In genomic region chr1:52915855-52916220, GRCh38 we compare ENCODE assay signal across 21 cellular contexts.
"Had no signal": no experiment of that assay in that cellular context is flagged by ENCODE, and none has a peak within 500 bp of the region (broad histone marks: within the 10 kb centered on the region; RNA-seq: fewer than 3 reads in every experiment).

No MANE protein-coding gene starts in this region.

- DNase-seq: cortex of kidney; foreskin fibroblast; glutamatergic neuron; left lung; lower lobe of right lung; naive thymus-derived CD8-positive, alpha-beta T cell; nephron progenitor cell; nucleus accumbens; stimulated activated CD4-positive, alpha-beta T cell treated with anti-CD3 and anti-CD28 coated beads, Interleukin-2, amount 100 ng/mL, for 24 hours; stimulated activated CD4-positive, alpha-beta T cell treated with anti-CD3 and anti-CD28 coated beads, Interleukin-4, amount 100 ng/mL, for 24 hours; stimulated activated naive CD4-positive, alpha-beta T cell treated with Interleukin-2 at 50 U/mL for 16 hours; stomach; thyroid gland; trophoblast cell had no signal

- FAIRE-seq: keratinocyte had no signal

- H3K9me3 Mint-ChIP-seq: naive thymus-derived CD8-positive, alpha-beta T cell; stimulated activated effector memory CD8-positive, alpha-beta T cell treated with anti-CD3 and anti-CD28 coated beads, Interleukin-12 subunit alpha, Interleukin-12 subunit beta, amount 100 ng/mL, for 72 hours had no signal

- H3K36me3 ChIP-seq: prostate gland, thyroid gland had no signal

- H3K4me3 Mint-ChIP-seq: naive thymus-derived CD8-positive, alpha-beta T cell; nephron progenitor cell; stimulated activated effector memory CD8-positive, alpha-beta T cell treated with anti-CD3 and anti-CD28 coated beads, Interleukin-12 subunit alpha, Interleukin-12 subunit beta, amount 100 ng/mL, for 72 hours had no signal

- H3K9me3 ChIP-seq: gastroesophageal sphincter, left lung, lower lobe of right lung, prostate gland, stomach, thyroid gland, vagina had no signal

- H3K4me3 ChIP-seq: gastroesophageal sphincter, left lung, lower lobe of right lung, prostate gland, stomach, thyroid gland, vagina had no signal

- H3K27me3 Mint-ChIP-seq: naive thymus-derived CD8-positive, alpha-beta T cell had no signal

- H3K4me1 Mint-ChIP-seq: nephron progenitor cell had no signal

- H3K27ac ChIP-seq: epithelial cell of prostate, left lung, lower lobe of right lung, thyroid gland, vagina had no signal

- ATAC-seq: esophagus mucosa; left lung; lower lobe of right lung; naive thymus-derived CD8-positive, alpha-beta T cell; stimulated activated effector memory CD8-positive, alpha-beta T cell treated with anti-CD3 and anti-CD28 coated beads, Interleukin-12 subunit alpha, Interleukin-12 subunit beta, amount 100 ng/mL, for 72 hours had no signal

- H3K27ac Mint-ChIP-seq: nephron progenitor cell; stimulated activated effector memory CD8-positive, alpha-beta T cell treated with anti-CD3 and anti-CD28 coated beads, Interleukin-12 subunit alpha, Interleukin-12 subunit beta, amount 100 ng/mL, for 72 hours had no signal

- H3K27me3 ChIP-seq: gastroesophageal sphincter, stomach, thyroid gland, vagina had no signal
